ENCODE assay signal across 25 cellular contexts in genomic region chr5:164256954-164257353, GRCh38.
DNase-seq lines count a peak whose midpoint lies in the region; ATAC-seq, FAIRE-seq and TF ChIP-seq lines count a peak whose summit lies in the region.
"Had no signal": no experiment of that assay in that cellular context is flagged by ENCODE, and none has a peak within 500 bp of the region (broad histone marks: within the 10 kb centered on the region; RNA-seq: fewer than 3 reads in every experiment).

No MANE protein-coding gene starts in this region.

- CTCF ChIA-PET in Calu3 (lab: Charles Lee) = no interaction called here

- no peaks in the 10 kb centered on the region for H3K9me3 ChIP-seq in kidney (ENCODE audit: control insufficient read depth in 1 of 2, low read length in 2 of 2)
- H3K9me3 ChIP-seq: A549, Caco-2 had no signal

- H3K4me3 ChIP-seq in kidney (ENCODE audit: low read length in 2 of 2) = no peak overlapping the region
- H3K4me3 ChIP-seq: A549; BLaER1 treated with 17β-estradiol and CSF1 and Interleukin-3, amounts not matched to agents 10 nM and 100 nM; GM12878 had no signal

- peak overlapping the region; percentile 11 for H3K27ac Mint-ChIP-seq in Calu3 (ENCODE audit: unreplicated experiment)
- no peak overlapping the region for H3K27ac Mint-ChIP-seq in activated T-cell treated with anti-CD3 and anti-CD28 coated beads, Interleukin-2, amount 50 U/mL, for 24 hours
- H3K27ac Mint-ChIP-seq: B cell; CD4-positive, alpha-beta T cell; CD8-positive, alpha-beta T cell had no signal

- no peak for FAIRE-seq in kidney (lab: Jason Lieb, UNC)
- FAIRE-seq: A549, GM12878, GM12892, GM18507 had no signal

- H3K27ac ChIP-seq in kidney (ENCODE audit: low read depth in 2 of 2, low read length in 2 of 2) (no peak overlapping the region), caudate nucleus (ENCODE audit: low read depth, low read length) (no peak overlapping the region)
- H3K27ac ChIP-seq: 22Rv1; A549; BLaER1 treated with 17β-estradiol and CSF1 and Interleukin-3, amounts not matched to agents 10 nM and 100 nM; C4-2B had no signal

- no peaks in the 10 kb centered on the region for H3K9me3 Mint-ChIP-seq in Calu3 (ENCODE audit: low read depth, unreplicated experiment)
- peaks cover 7% of the 10 kb centered on the region for H3K9me3 Mint-ChIP-seq in activated T-cell treated with anti-CD3 and anti-CD28 coated beads, Interleukin-2, amount 50 U/mL, for 24 hours

- H3K9ac ChIP-seq in kidney (ENCODE audit: low read length in 2 of 2) = no peak overlapping the region
- H3K9ac ChIP-seq: BLaER1 treated with 17β-estradiol and CSF1 and Interleukin-3, amounts not matched to agents 10 nM and 100 nM had no signal

- no peaks in the 10 kb centered on the region for H3K36me3 Mint-ChIP-seq in Calu3 (ENCODE audit: insufficient read depth, unreplicated experiment)
- H3K36me3 Mint-ChIP-seq in activated T-cell treated with anti-CD3 and anti-CD28 coated beads, Interleukin-2, amount 50 U/mL, for 24 hours (ENCODE audit: low read depth) = no peaks in the 10 kb centered on the region
- H3K36me3 Mint-ChIP-seq: CD8-positive, alpha-beta T cell had no signal

- no peak overlapping the region for H3K4me3 Mint-ChIP-seq in Calu3 (ENCODE audit: low read depth, unreplicated experiment)
- H3K4me3 Mint-ChIP-seq in activated T-cell treated with anti-CD3 and anti-CD28 coated beads, Interleukin-2, amount 50 U/mL, for 24 hours = no peak overlapping the region
- H3K4me3 Mint-ChIP-seq: B cell; CD4-positive, alpha-beta T cell; CD8-positive, alpha-beta T cell had no signal

- TF ChIP-seq CTCF in Calu3 (IDR thresholded peaks at IDR 0.05; ENCODE audit: unreplicated experiment) (no peak), kidney (IDR thresholded peaks at IDR 0.05; ENCODE audit: borderline replicate concordance, extremely low read depth, insufficient read depth) (peak; percentile 8)

- ATAC-seq in HG03521 (IDR thresholded peaks at IDR 0.05; ENCODE audit: unreplicated experiment) = no peak
- ATAC-seq: A549; CD8-positive, alpha-beta T cell; GM12878 had no signal

- intact Hi-C loops in Calu3 (cut with micrococcal nuclease; ENCODE audit: unreplicated experiment) = loop anchor here (1.0 to 5.0 kb wide), 6 partner anchors 160 to 695 kb away; no protein-coding TSS in a partner anchor
- intact Hi-C loops in kidney (cut with DNase I) = no loop called here

- DNase-seq in Calu3 (peak; percentile 45), kidney (no peak), mucosa of gallbladder (ENCODE audit: low spot score) (peak; percentile 13), caudate nucleus (lab: John Stamatoyannopoulos, UW) (no peak)
- no peak for DNase-seq in activated T-cell treated with anti-CD3 and anti-CD28 coated beads, Interleukin-2, amount 50 U/mL, for 24 hours
- DNase-seq: AML-193; Caco-2; CD4-positive, alpha-beta T cell; CD8-positive, alpha-beta T cell; DMS 273 treated with DMSO at 0.1 percent for 48 hours; DMS153; DMS53; DMS79; DND-41; EL; GDM1 had no signal

- H3K27me3 Mint-ChIP-seq in Calu3 (ENCODE audit: unreplicated experiment) = no peaks in the 10 kb centered on the region
- H3K27me3 Mint-ChIP-seq in activated T-cell treated with anti-CD3 and anti-CD28 coated beads, Interleukin-2, amount 50 U/mL, for 24 hours = no peaks in the 10 kb centered on the region
- H3K27me3 Mint-ChIP-seq: B cell; CD4-positive, alpha-beta T cell had no signal

- H3K36me3 ChIP-seq in kidney (ENCODE audit: control insufficient read depth in 1 of 2, insufficient read depth in 2 of 2, low read length in 2 of 2) = no peaks in the 10 kb centered on the region
- H3K36me3 ChIP-seq: BLaER1 treated with 17β-estradiol and CSF1 and Interleukin-3, amounts not matched to agents 10 nM and 100 nM had no signal

- no TSS peak for BruUV-seq in Calu3 (replicated peaks; lab: Mats Ljungman, UMichigan)

- H3K4me1 ChIP-seq in kidney (ENCODE audit: control insufficient read depth in 1 of 2, insufficient read depth in 1 of 2, low read depth in 1 of 2, low read length in 2 of 2) = peaks cover 0 to 2% of the 10 kb centered on the region in 2 donors
- H3K4me1 ChIP-seq: A549, Caco-2 had no signal

- peaks cover 12% of the 10 kb centered on the region for H3K4me1 Mint-ChIP-seq in Calu3 (ENCODE audit: low read depth, unreplicated experiment)
- H3K4me1 Mint-ChIP-seq in activated T-cell treated with anti-CD3 and anti-CD28 coated beads, Interleukin-2, amount 50 U/mL, for 24 hours (ENCODE audit: low read depth) = no peaks in the 10 kb centered on the region

Comparison
In these comparisons a context has a peak if more than half of its experiments do, and no peak if none do; other contexts are left out.
1. DNase-seq: peak in Calu3 (single experiment) and mucosa of gallbladder (single experiment); none in kidney (single experiment), caudate nucleus (0 of 61) and activated T-cell treated with anti-CD3 and anti-CD28 coated beads, Interleukin-2, amount 50 U/mL, for 24 hours (single experiment).